ENCODE assay signal across 1 cellular context in the genomic region with DNA sequence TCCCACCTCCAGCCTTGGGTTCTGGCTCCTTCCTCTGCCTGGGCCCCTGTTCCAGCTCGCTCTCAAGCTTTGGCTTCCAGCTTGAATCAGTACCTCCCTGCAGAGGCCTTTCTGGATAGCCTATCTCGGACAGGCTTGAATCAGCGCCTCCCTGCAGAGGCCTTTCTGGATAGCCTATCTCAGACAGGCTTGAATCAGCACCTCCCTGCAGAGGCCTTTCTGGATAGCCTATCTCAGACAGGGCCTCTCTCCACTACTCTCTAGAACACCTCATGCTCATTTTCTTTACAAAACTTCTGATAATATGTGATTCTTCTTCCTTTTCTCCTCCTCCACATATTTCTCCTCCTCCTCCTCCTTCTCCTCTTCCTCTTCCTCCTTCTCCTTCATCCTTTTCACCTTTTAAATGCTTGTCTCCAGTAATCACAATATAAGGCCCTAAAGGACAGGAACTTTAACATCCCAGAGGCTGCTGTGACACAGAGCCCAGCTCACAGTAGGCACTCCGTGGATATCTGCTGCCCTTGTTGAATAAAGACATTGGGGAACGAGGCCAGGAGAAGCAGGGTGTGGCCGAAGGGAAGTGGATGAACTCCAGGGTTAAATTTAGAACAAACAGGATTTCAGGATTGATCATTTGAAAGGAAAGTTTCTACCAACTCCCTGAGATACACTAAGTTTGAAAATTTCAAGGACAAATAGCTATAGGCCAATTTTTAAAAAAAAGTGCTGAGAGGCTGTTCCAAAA.
TF ChIP-seq lines count a peak whose summit lies in the region.

No MANE protein-coding gene starts in this region.

TF ChIP-seq in HEK293, 187 proteins besides CTCF, POLR2A, EP300 and RAD21:
- peak; percentile 67 for TF ChIP-seq ZBTB17 (tag by site-specific recombination; IDR thresholded peaks at IDR 0.05)
- TF ChIP-seq, protein P1, sequence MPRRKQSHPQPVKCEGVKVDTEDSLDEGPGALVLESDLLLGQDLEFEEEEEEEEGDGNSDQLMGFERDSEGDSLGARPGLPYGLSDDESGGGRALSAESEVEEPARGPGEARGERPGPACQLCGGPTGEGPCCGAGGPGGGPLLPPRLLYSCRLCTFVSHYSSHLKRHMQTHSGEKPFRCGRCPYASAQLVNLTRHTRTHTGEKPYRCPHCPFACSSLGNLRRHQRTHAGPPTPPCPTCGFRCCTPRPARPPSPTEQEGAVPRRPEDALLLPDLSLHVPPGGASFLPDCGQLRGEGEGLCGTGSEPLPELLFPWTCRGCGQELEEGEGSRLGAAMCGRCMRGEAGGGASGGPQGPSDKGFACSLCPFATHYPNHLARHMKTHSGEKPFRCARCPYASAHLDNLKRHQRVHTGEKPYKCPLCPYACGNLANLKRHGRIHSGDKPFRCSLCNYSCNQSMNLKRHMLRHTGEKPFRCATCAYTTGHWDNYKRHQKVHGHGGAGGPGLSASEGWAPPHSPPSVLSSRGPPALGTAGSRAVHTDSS (tag by site-specific recombination; IDR thresholded peaks at IDR 0.05), result peak; percentile 46
- no peak for TF ChIP-seq OVOL3 (tag by site-specific recombination; IDR thresholded peaks at IDR 0.05)
